In the genomic region with DNA sequence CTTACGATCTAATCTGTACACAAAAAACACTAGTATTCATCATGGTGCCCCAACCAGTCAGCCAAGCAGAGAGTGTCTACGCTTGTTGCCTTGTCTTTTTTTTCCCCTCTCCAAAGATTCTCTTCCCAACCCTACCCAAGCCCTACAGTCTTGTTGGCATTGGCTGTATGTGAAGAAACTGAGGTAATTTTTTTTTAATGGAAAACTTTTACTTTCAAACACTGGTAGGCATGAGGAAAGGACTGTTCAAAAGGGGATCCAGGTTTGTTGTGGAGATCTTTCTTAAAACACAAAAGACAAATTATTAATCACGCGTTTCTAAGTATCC, we compare ENCODE assay signal across 8 cellular contexts.
DNase-seq lines count a peak whose midpoint lies in the region; ATAC-seq and TF ChIP-seq lines count a peak whose summit lies in the region.

No MANE protein-coding gene starts in this region.

- peak overlapping the region; percentile 79 for H3K27ac Mint-ChIP-seq in T-helper 1 cell treated with Interleukin-12 subunit alpha and Interleukin-12 subunit beta and Interleukin-4 antibody, amounts not matched to agents 30 μg/mL and 1 μg/mL, for 36 hours
- H3K27ac Mint-ChIP-seq in effector memory CD8-positive, alpha-beta T cell, result peak overlapping the region; percentile 97 to 99

- H2AFZ ChIP-seq in OCI-LY7 (ENCODE audit: low read length), result peak overlapping the region; percentile 90; the same call in 1 of the 2 replicates

- peaks cover 43% of the 10 kb centered on the region for H3K4me1 Mint-ChIP-seq in T-helper 1 cell treated with Interleukin-12 subunit alpha and Interleukin-12 subunit beta and Interleukin-4 antibody, amounts not matched to agents 30 μg/mL and 1 μg/mL, for 36 hours (ENCODE audit: low read depth)
- H3K4me1 Mint-ChIP-seq in effector memory CD8-positive, alpha-beta T cell (ENCODE audit: low read depth in 2 of 2), result peaks cover 21 to 34% of the 10 kb centered on the region in 2 donors

- H3K4me2 ChIP-seq in OCI-LY7 (ENCODE audit: low read length) (peak overlapping the region; percentile 76; the same call in 1 of the 2 replicates), skeletal muscle satellite cell (ENCODE audit: low read length) (peak overlapping the region; percentile 85)

- DNase-seq in T-helper 1 cell, result no peak
- DNase-seq in OCI-LY7 (ENCODE audit: low spot score), result no peak
- DNase-seq in effector memory CD8-positive, alpha-beta T cell, result no peak
- DNase-seq in A172 (ENCODE audit: low spot score), result no peak
- DNase-seq in Right ventricle myocardium superior, result no peak

- peaks cover 45% of the 10 kb centered on the region for H3K4me1 ChIP-seq in OCI-LY7 (ENCODE audit: insufficient read depth, low read length, poor library complexity, severe bottlenecking)
- no peaks in the 10 kb centered on the region for H3K4me1 ChIP-seq in skeletal muscle satellite cell (ENCODE audit: control insufficient read depth, insufficient read depth, low read length)

- H4K20me1 ChIP-seq in OCI-LY7 (ENCODE audit: insufficient read depth, low read length), result no peaks in the 10 kb centered on the region

- H3K4me3 Mint-ChIP-seq in T-helper 1 cell treated with Interleukin-12 subunit alpha and Interleukin-12 subunit beta and Interleukin-4 antibody, amounts not matched to agents 30 μg/mL and 1 μg/mL, for 36 hours, result peak overlapping the region; percentile 76
- peak overlapping the region; percentile 78 to 87 for H3K4me3 Mint-ChIP-seq in effector memory CD8-positive, alpha-beta T cell

- no peaks in the 10 kb centered on the region for H3K79me2 ChIP-seq in OCI-LY7 (ENCODE audit: insufficient read depth, low read depth, low read length)

- H3K9me3 Mint-ChIP-seq in T-helper 1 cell treated with Interleukin-12 subunit alpha and Interleukin-12 subunit beta and Interleukin-4 antibody, amounts not matched to agents 30 μg/mL and 1 μg/mL, for 36 hours, result no peaks in the 10 kb centered on the region
- peaks cover 0 to 3% of the 10 kb centered on the region in 2 donors for H3K9me3 Mint-ChIP-seq in effector memory CD8-positive, alpha-beta T cell

- ATAC-seq in effector memory CD8-positive, alpha-beta T cell (replicated peaks), result no peak
- ATAC-seq in HG03342 (IDR thresholded peaks at IDR 0.05; ENCODE audit: unreplicated experiment) (no peak), Right ventricle myocardium superior (ENCODE audit: poor library complexity) (no peak)

- BruUV-seq in OCI-LY7 (replicated peaks; lab: Mats Ljungman, UMichigan), result no TSS peak

- peaks cover 5% of the 10 kb centered on the region for H3K27me3 ChIP-seq in skeletal muscle satellite cell (ENCODE audit: control insufficient read depth, insufficient read depth, low read length)

- H3K36me3 Mint-ChIP-seq in T-helper 1 cell treated with Interleukin-12 subunit alpha and Interleukin-12 subunit beta and Interleukin-4 antibody, amounts not matched to agents 30 μg/mL and 1 μg/mL, for 36 hours (ENCODE audit: low read depth), result no peaks in the 10 kb centered on the region
- peaks cover 34% of the 10 kb centered on the region for H3K36me3 Mint-ChIP-seq in effector memory CD8-positive, alpha-beta T cell (ENCODE audit: insufficient read depth)

- no peak for TF ChIP-seq CTCF in OCI-LY7 (conservative IDR thresholded peaks at IDR 0.05; ENCODE audit: low read length)

- H3K27ac ChIP-seq in OCI-LY7 (ENCODE audit: low read depth, low read length, poor library complexity, severe bottlenecking), result no peak overlapping the region

- CTCF ChIA-PET in OCI-LY7 (lab: Charles Lee; ENCODE audit: unreplicated experiment), result no interaction called here

- no peak overlapping the region for H3K9ac ChIP-seq in skeletal muscle satellite cell (ENCODE audit: low read depth, low read length)

- H3K36me3 ChIP-seq in OCI-LY7 (ENCODE audit: insufficient read depth, low read length), result no peaks in the 10 kb centered on the region
- H3K36me3 ChIP-seq in skeletal muscle satellite cell (ENCODE audit: insufficient read depth, low read length), result no peaks in the 10 kb centered on the region

- no peaks in the 10 kb centered on the region for H3K27me3 Mint-ChIP-seq in T-helper 1 cell treated with Interleukin-12 subunit alpha and Interleukin-12 subunit beta and Interleukin-4 antibody, amounts not matched to agents 30 μg/mL and 1 μg/mL, for 36 hours (ENCODE audit: low read depth)
- H3K27me3 Mint-ChIP-seq in effector memory CD8-positive, alpha-beta T cell, result no peaks in the 10 kb centered on the region

- intact Hi-C loops in OCI-LY7 (cut with micrococcal nuclease; ENCODE audit: unreplicated experiment), result loop anchor here (5.0 kb wide), 2 partner anchors 94 to 319 kb away; no protein-coding TSS in a partner anchor
- intact Hi-C loops in Right ventricle myocardium superior (cut with DNase I), result no loop called here

- H3K9me2 ChIP-seq in OCI-LY7 (ENCODE audit: insufficient read depth, low read length), result no peaks in the 10 kb centered on the region

- no peak overlapping the region for H3K4me3 ChIP-seq in OCI-LY7 (ENCODE audit: low read depth, low read length, poor library complexity, severe bottlenecking)
- H3K4me3 ChIP-seq in skeletal muscle satellite cell (ENCODE audit: low read length), result peak overlapping the region; percentile 65

- POLR2A ChIA-PET in OCI-LY7 (lab: Charles Lee), result no interaction called here

- H3K9me3 ChIP-seq in OCI-LY7 (ENCODE audit: low read length) (no peaks in the 10 kb centered on the region), skeletal muscle satellite cell (replicated peaks; ENCODE audit: low read length) (no peaks in the 10 kb centered on the region)
